In genomic region chr3:115187149-115187757, GRCh38 we compare ENCODE assay signal across 10 cellular contexts. TPM values are rescaled to one million over a fixed set of nuclear protein-coding genes. Genes with fewer than 3 reads are reported as not detected.
DNase-seq lines count a peak whose midpoint lies in the region; ATAC-seq, FAIRE-seq and TF ChIP-seq lines count a peak whose summit lies in the region.
"Had no signal": no experiment of that assay in that cellular context is flagged by ENCODE, and none has a peak within 500 bp of the region (broad histone marks: within the 10 kb centered on the region; RNA-seq: fewer than 3 reads in every experiment).

No MANE protein-coding gene starts in this region.

- TF ChIP-seq RAD21 in GM12878 (IDR thresholded peaks at IDR 0.05; ENCODE audit: insufficient read depth, low read depth, low read length): no peak

- SMC1A ChIA-PET in GM12878 (lab: Charles Lee; ENCODE audit: uncharacterized antibody, unreplicated experiment): interaction anchor here (0.8 to 3.0 kb wide), 9 partner anchors 12 to 501 kb away, joined by 3 to 13 read pairs (median 4); no protein-coding TSS in a partner anchor

- in situ Hi-C loops in GM12878 (cut with MboI): no loop called here

- no peaks in the 10 kb centered on the region for H4K20me1 ChIP-seq in GM12878 (ENCODE audit: control insufficient read depth, insufficient read depth)

- intact Hi-C loops in GM12878 (cut with micrococcal nuclease; ENCODE audit: unreplicated experiment): no loop called here

- no peaks in the 10 kb centered on the region for H3K27me3 ChIP-seq in GM12878 (replicated peaks in 1 of 2; ENCODE audit: control insufficient read depth in 2 of 2, insufficient read depth in 2 of 2, low read length in 1 of 2)
- H3K27me3 ChIP-seq in foreskin keratinocyte: peaks cover 2% of the 10 kb centered on the region
- no peaks in the 10 kb centered on the region for H3K27me3 ChIP-seq in WERI-Rb-1 (ENCODE audit: insufficient read depth, low read depth, severe bottlenecking)

- TF ChIP-seq POLR2A in GM12878 (IDR thresholded peaks at IDR 0.05; ENCODE audit: low read depth, low read length): no peak

- no peaks in the 10 kb centered on the region for H3K36me3 ChIP-seq in GM12878 (ENCODE audit: control insufficient read depth in 2 of 2, insufficient read depth in 2 of 2, low read length in 1 of 2)
- no peaks in the 10 kb centered on the region for H3K36me3 ChIP-seq in WERI-Rb-1

- no peak overlapping the region; the same call in 1 of the 2 replicates for H3K9ac ChIP-seq in GM12878 (ENCODE audit: control insufficient read depth, insufficient read depth, low read length)

- H3K9me3 ChIP-seq in GM12878 (replicated peaks; ENCODE audit: control insufficient read depth, insufficient read depth, low read length) (no peaks in the 10 kb centered on the region), WERI-Rb-1 (ENCODE audit: severe bottlenecking) (no peaks in the 10 kb centered on the region)

- POLR2A ChIA-PET in GM12878 (lab: Charles Lee): no interaction called here

- ATAC-seq in GM18519 (IDR thresholded peaks at IDR 0.05; ENCODE audit: low FRiP score, unreplicated experiment) (peak; percentile 100), GM21390 (IDR thresholded peaks at IDR 0.05; ENCODE audit: unreplicated experiment) (peak; percentile 100), HG03103 (IDR thresholded peaks at IDR 0.05; ENCODE audit: low read depth, unreplicated experiment) (peak; percentile 100), GM12878 (peak; percentile 100), foreskin keratinocyte (no peak)

- BruUV-seq in GM12878 (replicated peaks; lab: Mats Ljungman, UMichigan): no TSS peak

- DNase-seq in GM12878 (ENCODE audit: low read depth, low spot score) (peak; percentile 73), NCI-H526 (lab: John Stamatoyannopoulos, UW) (no peak), foreskin keratinocyte (no peak), WERI-Rb-1 (no peak), NCI-H187 treated with DMSO at 0.1 percent for 48 hours (lab: John Stamatoyannopoulos, UW) (no peak)
- DNase-seq: activated naive CD4-positive, alpha-beta T cell treated with Interleukin-2 at 50 U/mL for 16 hours; NCI-H510A treated with DMSO at 0.1 percent for 48 hours had no signal

- peak; percentile 99 for FAIRE-seq in GM12878 (lab: Jason Lieb, UNC)

- H2AFZ ChIP-seq in GM12878 (ENCODE audit: control insufficient read depth, low read depth, low read length): peak overlapping the region; percentile 64

- RAD21 ChIA-PET in GM12878 (lab: Charles Lee; ENCODE audit: unreplicated experiment): interaction anchor here (1.2 to 1.6 kb wide), 5 partner anchors 22 to 360 kb away, joined by 3 to 5 read pairs (median 4); partner anchors contain the start of gene ZBTB20

- CTCF ChIA-PET in GM12878 (lab: Yijun Ruan, JAX): interaction anchor here (0.9 to 2.6 kb wide), 7 partner anchors 15 to 145 kb away, joined by 3 to 7 read pairs (median 5); partner anchors contain the start of gene ZBTB20

- peak overlapping the region; percentile 78 for H3K27ac ChIP-seq in GM12878 (ENCODE audit: control insufficient read depth, insufficient read depth)
- H3K27ac ChIP-seq in foreskin keratinocyte: no peak overlapping the region
- H3K27ac ChIP-seq in WERI-Rb-1: no peak overlapping the region

- peak overlapping the region; percentile 91 for H3K4me2 ChIP-seq in GM12878 (ENCODE audit: control insufficient read depth, insufficient read depth)

- TF ChIP-seq EP300 in GM12878 (IDR thresholded peaks at IDR 0.05; ENCODE audit: borderline replicate concordance in 1 of 2, control insufficient read depth in 1 of 2, low read depth in 2 of 2, low read length in 2 of 2): peak in 1 of 2 experiments; percentile 59; a peak in 3 of 4 replicates

- WGBS in GM12878 (ENCODE audit: insufficient coverage, insufficient replicate concordance, low lambda C conversion rate, missing lambda C conversion rate): 51% methylated on average over 4 of the region's 4 CpGs

- H3K79me2 ChIP-seq in GM12878 (ENCODE audit: control insufficient read depth, insufficient read depth, low read length): no peaks in the 10 kb centered on the region

- H3K4me1 ChIP-seq in GM12878 (ENCODE audit: control insufficient read depth, insufficient read depth, low read length): peaks cover 18% of the 10 kb centered on the region
- H3K4me1 ChIP-seq in foreskin keratinocyte: no peaks in the 10 kb centered on the region

- TF ChIP-seq CTCF in GM12878 (IDR thresholded peaks at IDR 0.05 in 2 of 3, conservative IDR thresholded peaks at IDR 0.05 in 1 of 3; ENCODE audit: control insufficient read depth in 2 of 3, extremely low read depth in 1 of 3, insufficient read depth in 1 of 3, low read depth in 3 of 3, low read length in 3 of 3) (no peak), foreskin keratinocyte (conservative IDR thresholded peaks at IDR 0.05) (no peak), WERI-Rb-1 (IDR thresholded peaks at IDR 0.05; ENCODE audit: low read depth, low read length) (no peak)

- H3K4me3 ChIP-seq in GM12878 (peak overlapping the region; percentile 49), WERI-Rb-1 (ENCODE audit: low read depth, low read length) (no peak overlapping the region)

TF ChIP-seq in GM12878, 131 proteins besides CTCF, POLR2A, EP300 and RAD21 (continues in another document):
- TF ChIP-seq EED (IDR thresholded peaks at IDR 0.05; ENCODE audit: low read depth) (peak; percentile 77), STAT3 (IDR thresholded peaks at IDR 0.05; ENCODE audit: low read depth, low read length) (no peak), HDAC6 (IDR thresholded peaks at IDR 0.05; ENCODE audit: unreplicated experiment) (no peak), MEF2B (IDR thresholded peaks at IDR 0.05; ENCODE audit: partially characterized antibody, poor library complexity, severe bottlenecking) (peak; percentile 9), DPF2 (IDR thresholded peaks at IDR 0.05) (peak; percentile 83), IRF4 (IDR thresholded peaks at IDR 0.05; ENCODE audit: low read depth, low read length) (peak; percentile 91), MLLT1 (IDR thresholded peaks at IDR 0.05) (peak; percentile 86), SRF (IDR thresholded peaks at IDR 0.05; ENCODE audit: low read depth in 2 of 2, low read length in 2 of 2) (no peak), NFYA (IDR thresholded peaks at IDR 0.05; ENCODE audit: borderline replicate concordance, low read depth, low read length) (no peak), NFIC (IDR thresholded peaks at IDR 0.05; ENCODE audit: low read depth, low read length) (peak; percentile 59), ZNF384 (IDR thresholded peaks at IDR 0.05; ENCODE audit: borderline replicate concordance, low read depth, low read length) (peak; percentile 79), IKZF2 (IDR thresholded peaks at IDR 0.05) (peak; percentile 83), FOXM1 (IDR thresholded peaks at IDR 0.05; ENCODE audit: low read depth, low read length) (peak; percentile 25; the same call in 1 of the 2 replicates), NR2F1 (conservative IDR thresholded peaks at IDR 0.05) (0 out of 2 replicates have a peak, but pooled peaks have one; percentile 22), BCL11A (IDR thresholded peaks at IDR 0.05; ENCODE audit: low read depth, low read length) (peak; percentile 73; the same call in 1 of the 2 replicates), LARP7 (IDR thresholded peaks at IDR 0.05) (no peak), IKZF1 (conservative IDR thresholded peaks at IDR 0.05) (peak; percentile 32), HDGF (IDR thresholded peaks at IDR 0.05) (no peak)
- TF ChIP-seq, protein P1, sequence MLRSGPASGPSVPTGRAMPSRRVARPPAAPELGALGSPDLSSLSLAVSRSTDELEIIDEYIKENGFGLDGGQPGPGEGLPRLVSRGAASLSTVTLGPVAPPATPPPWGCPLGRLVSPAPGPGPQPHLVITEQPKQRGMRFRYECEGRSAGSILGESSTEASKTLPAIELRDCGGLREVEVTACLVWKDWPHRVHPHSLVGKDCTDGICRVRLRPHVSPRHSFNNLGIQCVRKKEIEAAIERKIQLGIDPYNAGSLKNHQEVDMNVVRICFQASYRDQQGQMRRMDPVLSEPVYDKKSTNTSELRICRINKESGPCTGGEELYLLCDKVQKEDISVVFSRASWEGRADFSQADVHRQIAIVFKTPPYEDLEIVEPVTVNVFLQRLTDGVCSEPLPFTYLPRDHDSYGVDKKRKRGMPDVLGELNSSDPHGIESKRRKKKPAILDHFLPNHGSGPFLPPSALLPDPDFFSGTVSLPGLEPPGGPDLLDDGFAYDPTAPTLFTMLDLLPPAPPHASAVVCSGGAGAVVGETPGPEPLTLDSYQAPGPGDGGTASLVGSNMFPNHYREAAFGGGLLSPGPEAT (IDR thresholded peaks at IDR 0.05; ENCODE audit: low read depth): peak; percentile 55

RNA-seq across cellular contexts. Expression of gene ZBTB20, which starts 40.2 kb away (rescaled TPM):
- total RNA-seq in GM12878 (2013; cell fraction: nucleolus; rRNA removed): 85.2 and 93.8 TPM in 2 replicates
- total RNA-seq in GM12878 (2014; rRNA removed) (4.1 and 5.4 TPM in 2 replicates), GM12878 (2014; rRNA removed; fragmentation: Illumina TruSeq; extraction: Trizol) (5.5 and 6.1 TPM in 2 replicates), GM12878 (2021) (4.2 and 4.8 TPM in 2 replicates), foreskin keratinocyte (0.78 and 1.4 TPM in 2 replicates)
- polyA plus RNA-seq in GM12878 (2011; ENCODE audit: low read depth): 0.58 TPM
- polyA plus RNA-seq in GM12878 (2011; rRNA removed) (0.63 and 0.72 TPM in 2 replicates), GM12878 (2014; fragmentation: Illumina TruSeq; extraction: Trizol) (0.40 and 1.0 TPM in 2 replicates), GM12878 (2014; fragmentation: Nextera tagmentation; extraction: Ambion mirVana) (1 to 10 TPM in 1 of 2 experiments, under 1 TPM in 1; 0.20 to 1.2 TPM), GM12878 (2014; rRNA removed) (0.34 and 0.38 TPM in 2 replicates), GM12878 (2016; fragmentation: Nextera tagmentation; extraction: Ambion mirVana) (1 to 10 TPM; 3.1 to 5.1 TPM), foreskin keratinocyte (0.12 and 0.20 TPM in 2 replicates)
- polyA plus RNA-seq in GM12878 (2011; cell fraction: cytosol; rRNA removed): 0.17 and 0.30 TPM in 2 replicates
- polyA plus RNA-seq in GM12878 (2011; cell fraction: nucleus; rRNA removed): 2.3 and 2.7 TPM in 2 replicates
- 1.4 and 1.6 TPM in 2 replicates for polyA plus RNA-seq in GM12878 (2012)
- 10.5 and 12.6 TPM in 2 replicates for polyA minus RNA-seq in GM12878 (2011; rRNA and poly(A)+ RNA removed)
- 0.73 and 2.1 TPM in 2 replicates for polyA minus RNA-seq in GM12878 (2011; cell fraction: cytosol; rRNA and poly(A)+ RNA removed)
- polyA minus RNA-seq in GM12878 (2011; cell fraction: nucleus; rRNA and poly(A)+ RNA removed): 14.6 and 25.3 TPM in 2 replicates
